Comparison of ENCODE assay signal across 11 cellular contexts in genomic region chr3:45560270-45561020, GRCh38. TPM values are rescaled to one million over a fixed set of nuclear protein-coding genes. Genes with fewer than 3 reads are reported as not detected.
DNase-seq lines count a peak whose midpoint lies in the region; ATAC-seq, FAIRE-seq and TF ChIP-seq lines count a peak whose summit lies in the region.
"Had no signal": no experiment of that assay in that cellular context is flagged by ENCODE, and none has a peak within 500 bp of the region (broad histone marks: within the 10 kb centered on the region; RNA-seq: fewer than 3 reads in every experiment).

No MANE protein-coding gene starts in this region.

- H3K36me3 Mint-ChIP-seq in stimulated activated naive CD8-positive, alpha-beta T cell treated with anti-CD3 and anti-CD28 coated beads, Interleukin-15, Interleukin-2, amounts not matched to agents 100 ng/mL and 50 ng/mL, for 24 hours (ENCODE audit: low read depth): no peaks in the 10 kb centered on the region
- H3K36me3 Mint-ChIP-seq in osteocyte (ENCODE audit: unreplicated experiment): peaks cover 2% of the 10 kb centered on the region

- peak overlapping the region; percentile 63 to 94 (median 83) for H3K27ac ChIP-seq in heart left ventricle

- H3K9me3 ChIP-seq in heart left ventricle: peaks cover 0 to 8% (median 0%) of the 10 kb centered on the region in 12 donors

- H3K4me3 Mint-ChIP-seq in stimulated activated naive CD8-positive, alpha-beta T cell treated with anti-CD3 and anti-CD28 coated beads, Interleukin-15, Interleukin-2, amounts not matched to agents 100 ng/mL and 50 ng/mL, for 24 hours: no peak overlapping the region
- no peak overlapping the region for H3K4me3 Mint-ChIP-seq in osteocyte (ENCODE audit: unreplicated experiment)

- H3K4me3 ChIP-seq in heart left ventricle: no peak overlapping the region

- DNase-seq in stimulated activated naive CD8-positive, alpha-beta T cell treated with anti-CD3 and anti-CD28 coated beads, Interleukin-15, Interleukin-2, amounts not matched to agents 100 U/mL and 50 U/mL, for 24 hours: no peak
- DNase-seq in heart left ventricle (peak; percentile 80 to 88 (median 83)), osteocyte (ENCODE audit: extremely low spot score, unreplicated experiment) (no peak), urothelium cell line (ENCODE audit: low spot score) (no peak), SW480 (ENCODE audit: low spot score) (no peak), dedifferentiated amniotic fluid mesenchymal stem cell (ENCODE audit: extremely low spot score) (no peak)
- DNase-seq: activated naive CD4-positive, alpha-beta T cell treated with anti-CD3 and anti-CD28 coated beads, Interleukin-2, amount 50 U/mL, for 16 hours; GOT3 had no signal

- no peaks in the 10 kb centered on the region for H3K27me3 Mint-ChIP-seq in stimulated activated naive CD8-positive, alpha-beta T cell treated with anti-CD3 and anti-CD28 coated beads, Interleukin-15, Interleukin-2, amounts not matched to agents 100 ng/mL and 50 ng/mL, for 24 hours
- no peaks in the 10 kb centered on the region for H3K27me3 Mint-ChIP-seq in osteocyte (ENCODE audit: unreplicated experiment)

- WGBS in heart left ventricle, 4 donors: 6 to 13% (median 8%) methylated on average over 11 to 12 of the region's 12 CpGs

- intact Hi-C loops in heart left ventricle (cut with DNase I): no loop called here

- peaks cover 0 to 32% (median 26%) of the 10 kb centered on the region in 12 donors for H3K4me1 ChIP-seq in heart left ventricle

- H3K9me3 Mint-ChIP-seq in stimulated activated naive CD8-positive, alpha-beta T cell treated with anti-CD3 and anti-CD28 coated beads, Interleukin-15, Interleukin-2, amounts not matched to agents 100 ng/mL and 50 ng/mL, for 24 hours: no peaks in the 10 kb centered on the region
- peaks cover 8% of the 10 kb centered on the region for H3K9me3 Mint-ChIP-seq in osteocyte (ENCODE audit: unreplicated experiment)

- no peak for FAIRE-seq in urothelium cell line (lab: Jason Lieb, UNC)
- FAIRE-seq: A204.1 had no signal

- peaks cover 8% of the 10 kb centered on the region for H3K4me1 Mint-ChIP-seq in stimulated activated naive CD8-positive, alpha-beta T cell treated with anti-CD3 and anti-CD28 coated beads, Interleukin-15, Interleukin-2, amounts not matched to agents 100 ng/mL and 50 ng/mL, for 24 hours (ENCODE audit: low read depth)
- peaks cover 15% of the 10 kb centered on the region for H3K4me1 Mint-ChIP-seq in osteocyte (ENCODE audit: unreplicated experiment)

- ATAC-seq in stimulated activated naive CD8-positive, alpha-beta T cell treated with anti-CD3 and anti-CD28 coated beads, Interleukin-15, Interleukin-2, amounts not matched to agents 100 U/mL and 50 U/mL, for 24 hours: no peak
- peak; percentile 89 to 94 (median 94) for ATAC-seq in heart left ventricle
- ATAC-seq in GM19455 (IDR thresholded peaks at IDR 0.05; ENCODE audit: unreplicated experiment): no peak

- H3K36me3 ChIP-seq in heart left ventricle: no peaks in the 10 kb centered on the region

- H3K27ac Mint-ChIP-seq in stimulated activated naive CD8-positive, alpha-beta T cell treated with anti-CD3 and anti-CD28 coated beads, Interleukin-15, Interleukin-2, amounts not matched to agents 100 ng/mL and 50 ng/mL, for 24 hours: peak overlapping the region; percentile 49
- H3K27ac Mint-ChIP-seq in osteocyte (ENCODE audit: unreplicated experiment): peak overlapping the region; percentile 79

- TF ChIP-seq CTCF in heart left ventricle (IDR thresholded peaks at IDR 0.05) (no peak), osteocyte (IDR thresholded peaks at IDR 0.05) (no peak)

- no peaks in the 10 kb centered on the region for H3K27me3 ChIP-seq in heart left ventricle

- no peak for TF ChIP-seq POLR2A in heart left ventricle (IDR thresholded peaks at IDR 0.05)

RNA-seq across cellular contexts. Expression of gene LIMD1, which starts 34.1 kb away (rescaled TPM):
- total RNA-seq in heart left ventricle (10 to 100 TPM; 24.8 to 42.8 (median 32.9) TPM), osteocyte (28.3 and 33.8 TPM in 2 replicates)
- polyA plus RNA-seq in heart left ventricle: 10 to 100 TPM; 14.4 to 17.7 TPM

Comparison
In these comparisons a context has a peak if more than half of its experiments do, and no peak if none do; other contexts are left out.
1. ATAC-seq: peak in heart left ventricle (4 of 4); none in stimulated activated naive CD8-positive, alpha-beta T cell treated with anti-CD3 and anti-CD28 coated beads, Interleukin-15, Interleukin-2, amounts not matched to agents 100 U/mL and 50 U/mL, for 24 hours (single experiment) and GM19455 (single experiment).
2. DNase-seq: peak in heart left ventricle (5 of 5); none in stimulated activated naive CD8-positive, alpha-beta T cell treated with anti-CD3 and anti-CD28 coated beads, Interleukin-15, Interleukin-2, amounts not matched to agents 100 U/mL and 50 U/mL, for 24 hours (single experiment), osteocyte (single experiment), urothelium cell line (single experiment), SW480 (single experiment) and dedifferentiated amniotic fluid mesenchymal stem cell (single experiment).